In genomic region chr6:42796171-42796570, GRCh38 we compare ENCODE assay signal across 26 cellular contexts.
"Had no signal": no experiment of that assay in that cellular context is flagged by ENCODE, and none has a peak within 500 bp of the region (broad histone marks: within the 10 kb centered on the region; RNA-seq: fewer than 3 reads in every experiment).

No MANE protein-coding gene starts in this region.

- ATAC-seq: activated CD4-positive, CD25-positive, alpha-beta regulatory T cell treated with anti-CD3 and anti-CD28 coated beads, Interleukin-2, amount 50 U/mL, for 24 hours; activated naive CD4-positive, alpha-beta T cell treated with anti-CD3 and anti-CD28 coated beads, Interleukin-2, amount 50 U/mL, for 72 hours; activated T-cell treated with anti-CD3 and anti-CD28 coated beads, Interleukin-2, amount 50 U/mL, for 72 hours; esophagus mucosa; sciatic nerve had no signal

- H3K4me2 ChIP-seq: hepatocyte, smooth muscle cell had no signal

- H3K36me3 Mint-ChIP-seq: activated naive CD4-positive, alpha-beta T cell treated with anti-CD3 and anti-CD28 coated beads, Interleukin-2, amount 50 U/mL, for 72 hours had no signal

- H3K36me3 ChIP-seq: left ventricle myocardium inferior, uterus had no signal

- H3K4me3 Mint-ChIP-seq: activated CD4-positive, alpha-beta memory T cell treated with anti-CD3 and anti-CD28 coated beads, Interleukin-2, amount 10 ng/mL, durations not matched to agents 7 days and 5 days; activated CD4-positive, alpha-beta T cell treated with anti-CD3 and anti-CD28 coated beads, Interleukin-2, amount 10 ng/mL, durations not matched to agents 24 days and 14 days; activated T-cell treated with anti-CD3 and anti-CD28 coated beads, Interleukin-2, amount 50 U/mL, for 72 hours; brain; T-helper 2 cell treated with Interferon-gamma antibody and Interleukin-4, amounts not matched to agents 5 μg/mL and 100 μg/mL, for 36 hours had no signal

- H2AFZ ChIP-seq: hepatocyte had no signal

- H3K4me3 ChIP-seq: hepatocyte, left ventricle myocardium inferior, smooth muscle cell, testis, uterus had no signal

- DNase-seq: activated CD4-positive, alpha-beta memory T cell treated with anti-CD3 and anti-CD28 coated beads, Interleukin-2, amount 10 ng/mL, durations not matched to agents 7 days and 5 days; activated CD4-positive, alpha-beta T cell treated with anti-CD3 and anti-CD28 coated beads, Interleukin-2, amount 10 ng/mL, durations not matched to agents 24 days and 14 days; activated gamma-delta T cell; activated T-cell treated with anti-CD3 and anti-CD28 coated beads, Interleukin-2, amount 50 U/mL, for 72 hours; aorta; dermis blood vessel endothelial cell; effector CD8-positive, alpha-beta T cell; foreskin melanocyte; kidney glomerular epithelial cell; left ventricle myocardium inferior; mammary epithelial cell; nucleus accumbens; stimulated activated CD4-positive, alpha-beta T cell treated with anti-CD3 and anti-CD28 coated beads, Interleukin-15, amount 100 ng/mL, for 24 hours; stimulated activated naive CD4-positive, alpha-beta T cell; testis; trophoblast cell; uterus had no signal

- H3K27me3 Mint-ChIP-seq: activated CD4-positive, alpha-beta memory T cell treated with anti-CD3 and anti-CD28 coated beads, Interleukin-2, amount 10 ng/mL, durations not matched to agents 7 days and 5 days; activated CD4-positive, alpha-beta T cell treated with anti-CD3 and anti-CD28 coated beads, Interleukin-2, amount 10 ng/mL, durations not matched to agents 24 days and 14 days; brain had no signal

- H3K4me1 Mint-ChIP-seq: brain had no signal

- H3K9me3 ChIP-seq: left ventricle myocardium inferior, testis, uterus had no signal

- H3K27me3 ChIP-seq: hepatocyte, testis, uterus had no signal

- H3K27ac ChIP-seq: hepatocyte, left ventricle myocardium inferior, testis, uterus, VCaP had no signal

- H3K27ac Mint-ChIP-seq: activated CD4-positive, alpha-beta memory T cell treated with anti-CD3 and anti-CD28 coated beads, Interleukin-2, amount 10 ng/mL, durations not matched to agents 7 days and 5 days; activated CD4-positive, alpha-beta T cell treated with anti-CD3 and anti-CD28 coated beads, Interleukin-2, amount 10 ng/mL, durations not matched to agents 24 days and 14 days; activated T-cell treated with anti-CD3 and anti-CD28 coated beads, Interleukin-2, amount 50 U/mL, for 72 hours; brain; T-helper 2 cell treated with Interferon-gamma antibody and Interleukin-4, amounts not matched to agents 5 μg/mL and 100 μg/mL, for 36 hours had no signal

- H3K9me3 Mint-ChIP-seq: activated CD4-positive, alpha-beta memory T cell treated with anti-CD3 and anti-CD28 coated beads, Interleukin-2, amount 10 ng/mL, durations not matched to agents 7 days and 5 days; activated CD4-positive, alpha-beta T cell treated with anti-CD3 and anti-CD28 coated beads, Interleukin-2, amount 10 ng/mL, durations not matched to agents 24 days and 14 days; activated naive CD4-positive, alpha-beta T cell treated with anti-CD3 and anti-CD28 coated beads, Interleukin-2, amount 50 U/mL, for 72 hours; activated T-cell treated with anti-CD3 and anti-CD28 coated beads, Interleukin-2, amount 50 U/mL, for 72 hours; brain; T-helper 2 cell treated with Interferon-gamma antibody and Interleukin-4, amounts not matched to agents 5 μg/mL and 100 μg/mL, for 36 hours had no signal
